ENCODE assay signal across 8 cellular contexts in the genomic region with DNA sequence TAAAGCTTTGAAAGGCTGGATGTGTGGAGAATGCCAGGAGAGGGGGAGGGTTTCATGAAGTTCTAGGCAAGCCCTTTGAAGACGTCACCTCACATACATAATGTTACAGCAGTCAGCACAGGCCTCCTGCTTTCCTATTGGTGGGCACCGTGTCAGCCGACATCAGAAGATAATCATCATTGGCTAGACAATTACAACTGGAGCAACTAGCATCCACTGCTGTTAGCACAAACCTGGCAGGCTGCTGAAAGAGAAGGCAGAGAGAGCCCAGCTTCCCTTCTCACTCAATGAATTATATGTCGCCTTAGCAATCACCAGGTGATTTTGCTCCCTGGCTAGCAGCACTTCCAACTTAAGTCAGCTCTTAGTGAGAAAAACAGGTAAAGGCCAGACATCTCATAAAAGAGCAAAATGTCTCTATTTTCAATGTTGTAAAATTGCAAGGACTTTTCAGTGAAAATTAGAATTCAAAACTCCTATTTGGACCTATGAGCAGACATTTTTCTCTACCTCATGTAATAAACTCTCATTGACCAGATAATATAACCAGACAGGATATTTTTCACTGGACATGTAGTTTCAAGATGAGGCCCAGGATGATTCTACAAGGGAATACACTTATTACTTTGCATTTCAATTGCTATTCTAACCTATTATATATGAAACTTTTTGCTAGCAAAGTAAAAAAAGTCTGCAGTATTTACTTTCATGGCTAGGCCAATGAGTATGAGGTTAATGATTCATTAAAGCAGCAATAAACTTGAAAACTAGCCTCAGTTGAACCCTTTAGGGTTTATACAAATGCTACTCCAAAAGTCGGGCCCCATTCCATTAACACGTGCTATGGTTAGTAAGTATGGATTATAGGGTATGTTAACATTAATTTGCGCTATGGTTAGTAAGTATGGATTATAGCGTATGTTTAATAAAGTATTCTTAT. TPM values are rescaled to one million over a fixed set of nuclear protein-coding genes. Genes with fewer than 3 reads are reported as not detected.
DNase-seq lines count a peak whose midpoint lies in the region; ATAC-seq and TF ChIP-seq lines count a peak whose summit lies in the region.

No MANE protein-coding gene starts in this region.

- TF ChIP-seq CTCF in 22Rv1 (IDR thresholded peaks at IDR 0.05) (no peak), choroid plexus epithelial cell (conservative IDR thresholded peaks at IDR 0.05; ENCODE audit: low read depth, low read length) (no peak), left lung (IDR thresholded peaks at IDR 0.05) (no peak)

- CTCF ChIA-PET in activated CD4-positive, alpha-beta T cell treated with anti-CD3 and anti-CD28 coated beads for 36 hours (lab: Charles Lee): interaction anchor here (1.1 kb wide), 2 partner anchors 29 to 324 kb away, joined by 3 to 5 read pairs; no protein-coding TSS in a partner anchor

- H3K36me3 ChIP-seq in left lung: no peaks in the 10 kb centered on the region

- peaks cover 0 to 17% of the 10 kb centered on the region in 2 donors for H3K27me3 ChIP-seq in left lung

- peaks cover 37% of the 10 kb centered on the region for H3K4me1 Mint-ChIP-seq in activated CD4-positive, alpha-beta T cell treated with anti-CD3 and anti-CD28 coated beads for 36 hours

- peaks cover 10 to 47% of the 10 kb centered on the region in 2 donors for H3K4me1 ChIP-seq in left lung

- peak overlapping the region; percentile 54 for H3K4me3 Mint-ChIP-seq in activated CD4-positive, alpha-beta T cell treated with anti-CD3 and anti-CD28 coated beads for 36 hours

- H3K27ac ChIP-seq in 22Rv1 (peak overlapping the region; percentile 99), left lung (peak overlapping the region; percentile 34 to 37)

- intact Hi-C loops in activated CD4-positive, alpha-beta T cell treated with anti-CD3 and anti-CD28 coated beads for 36 hours (cut with DNase I, micrococcal nuclease): loop anchor here (1.0 to 10.0 kb wide), 3 partner anchors 29 to 759 kb away; a partner anchor contains a TSS
- intact Hi-C loops in left lung (cut with DNase I): no loop called here

- ATAC-seq in HG03025 (IDR thresholded peaks at IDR 0.05; ENCODE audit: low FRiP score, unreplicated experiment) (peak; percentile 83), left lung (peak; percentile 46)
- ATAC-seq in activated CD4-positive, alpha-beta T cell treated with anti-CD3 and anti-CD28 coated beads for 36 hours: peak; percentile 87

- peak; percentile 81 for TF ChIP-seq POLR2A in GM18526 (IDR thresholded peaks at IDR 0.05; ENCODE audit: extremely low read depth, insufficient read length)

- peak overlapping the region; percentile 87 for H3K27ac Mint-ChIP-seq in activated CD4-positive, alpha-beta T cell treated with anti-CD3 and anti-CD28 coated beads for 36 hours

- POLR2A ChIA-PET in activated CD4-positive, alpha-beta T cell treated with anti-CD3 and anti-CD28 coated beads for 36 hours (lab: Charles Lee): no interaction called here

- DNase-seq in NCI-H2107 treated with DMSO at 0.1 percent for 48 hours (lab: John Stamatoyannopoulos, UW; ENCODE audit: unreplicated experiment): peak; percentile 82
- peak; percentile 88 for DNase-seq in activated CD4-positive, alpha-beta T cell treated with anti-CD3 and anti-CD28 coated beads for 36 hours
- peak; percentile 99 for DNase-seq in choroid plexus epithelial cell (ENCODE audit: low read depth)
- peak; percentile 71 to 72 for DNase-seq in left lung
- DNase-seq in stimulated activated CD4-positive, alpha-beta T cell treated with anti-CD3 and anti-CD28 coated beads, TNF-alpha, amount 100 ng/mL, for 24 hours (ENCODE audit: low read depth in 3 of 3): peak; percentile 34 to 68 (median 56)

- H3K9me3 ChIP-seq in left lung: no peaks in the 10 kb centered on the region

- H3K36me3 Mint-ChIP-seq in activated CD4-positive, alpha-beta T cell treated with anti-CD3 and anti-CD28 coated beads for 36 hours (ENCODE audit: low read depth): peaks cover 10% of the 10 kb centered on the region

- H3K27me3 Mint-ChIP-seq in activated CD4-positive, alpha-beta T cell treated with anti-CD3 and anti-CD28 coated beads for 36 hours: no peaks in the 10 kb centered on the region

- H3K9me3 Mint-ChIP-seq in activated CD4-positive, alpha-beta T cell treated with anti-CD3 and anti-CD28 coated beads for 36 hours (ENCODE audit: low read depth): no peaks in the 10 kb centered on the region

- H3K4me3 ChIP-seq in choroid plexus epithelial cell (ENCODE audit: low read depth, low read length): no peak overlapping the region
- no peak overlapping the region for H3K4me3 ChIP-seq in left lung

RNA-seq across cellular contexts. Expression of a gene that starts 4.3 kb away (rescaled TPM):
- 10 to 100 TPM; 10.2 TPM for total RNA-seq in activated CD4-positive, alpha-beta T cell treated with anti-CD3 and anti-CD28 coated beads for 36 hours
- 10 to 100 TPM in 1 of 2 donors, 1 to 10 TPM in 1; 8.8 to 43.0 TPM for total RNA-seq in left lung

Comparison
In these comparisons a context has a peak if more than half of its experiments do, and no peak if none do; other contexts are left out.
1. intact Hi-C loops: an anchor here in activated CD4-positive, alpha-beta T cell treated with anti-CD3 and anti-CD28 coated beads for 36 hours (1.0 to 10.0 kb wide); none called in left lung.